Comparison of ENCODE assay signal across 12 cellular contexts in genomic region chr15:60477164-60477563, GRCh38. TPM values are rescaled to one million over a fixed set of nuclear protein-coding genes. Genes with fewer than 3 reads are reported as not detected.
A peak's percentile ranks its signal among the peaks of the same experiment; 100 is the strongest.
DNase-seq lines count a peak whose midpoint lies in the region; ATAC-seq and TF ChIP-seq lines count a peak whose summit lies in the region.
"Had no signal": no experiment of that assay in that cellular context is flagged by ENCODE, and none has a peak within 500 bp of the region (broad histone marks: within the 10 kb centered on the region; RNA-seq: fewer than 3 reads in every experiment).

No MANE protein-coding gene starts in this region.

- H3K4me3 Mint-ChIP-seq in stimulated activated naive CD8-positive, alpha-beta T cell treated with anti-CD3 and anti-CD28 coated beads, Interleukin-15, Interleukin-2, amounts not matched to agents 100 ng/mL and 50 ng/mL, for 24 hours: peak overlapping the region; percentile 98
- H3K4me3 Mint-ChIP-seq in stimulated activated naive CD8-positive, alpha-beta T cell treated with anti-CD3 and anti-CD28 coated beads, Interleukin-15, amount 100 ng/mL, for 72 hours: peak overlapping the region in 1 of 2 donors; percentile 49
- H3K4me3 Mint-ChIP-seq in T-cell: peak overlapping the region; percentile 87 to 97 (median 93)

- no peak for DNase-seq in stimulated activated naive CD8-positive, alpha-beta T cell treated with anti-CD3 and anti-CD28 coated beads, Interleukin-15, amount 100 ng/mL, for 72 hours
- no peak for DNase-seq in T-cell
- no peak for DNase-seq in hepatocyte (ENCODE audit: low spot score)
- no peak for DNase-seq in EL
- no peak for DNase-seq in A172 (ENCODE audit: low spot score)
- DNase-seq: activated effector memory CD4-positive, alpha-beta T cell treated with Interleukin-2 at 50 U/mL for 16 hours; Caco-2; right cardiac atrium; T1000 had no signal

- H3K27ac ChIP-seq in hepatocyte (peak overlapping the region; percentile 98), gastroesophageal sphincter (no peak overlapping the region)

- TF ChIP-seq EP300 in gastroesophageal sphincter (IDR thresholded peaks at IDR 0.05): no peak

- H4K20me1 ChIP-seq in hepatocyte (ENCODE audit: insufficient read depth, poor library complexity, severe bottlenecking): no peaks in the 10 kb centered on the region

- no peak overlapping the region for H2AFZ ChIP-seq in hepatocyte

- no peaks in the 10 kb centered on the region for H3K27me3 ChIP-seq in hepatocyte
- H3K27me3 ChIP-seq in gastroesophageal sphincter: no peaks in the 10 kb centered on the region

- H3K9me3 ChIP-seq in hepatocyte (ENCODE audit: low read depth) (no peaks in the 10 kb centered on the region), gastroesophageal sphincter (no peaks in the 10 kb centered on the region)
- H3K9me3 ChIP-seq: Caco-2 had no signal

- TF ChIP-seq CTCF in hepatocyte (IDR thresholded peaks at IDR 0.05; ENCODE audit: poor library complexity) (no peak), gastroesophageal sphincter (IDR thresholded peaks at IDR 0.05) (no peak)

- H3K4me3 ChIP-seq in hepatocyte (no peak overlapping the region), gastroesophageal sphincter (no peak overlapping the region)

- H3K27ac Mint-ChIP-seq in stimulated activated naive CD8-positive, alpha-beta T cell treated with anti-CD3 and anti-CD28 coated beads, Interleukin-15, Interleukin-2, amounts not matched to agents 100 ng/mL and 50 ng/mL, for 24 hours: no peak overlapping the region
- no peak overlapping the region for H3K27ac Mint-ChIP-seq in stimulated activated naive CD8-positive, alpha-beta T cell treated with anti-CD3 and anti-CD28 coated beads, Interleukin-15, amount 100 ng/mL, for 72 hours
- H3K27ac Mint-ChIP-seq in T-cell: no peak overlapping the region

- TF ChIP-seq POLR2A in gastroesophageal sphincter (IDR thresholded peaks at IDR 0.05): no peak

- no peaks in the 10 kb centered on the region for H3K9me2 ChIP-seq in hepatocyte (replicated peaks; ENCODE audit: insufficient read depth)

- H3K9me3 Mint-ChIP-seq in stimulated activated naive CD8-positive, alpha-beta T cell treated with anti-CD3 and anti-CD28 coated beads, Interleukin-15, Interleukin-2, amounts not matched to agents 100 ng/mL and 50 ng/mL, for 24 hours: no peaks in the 10 kb centered on the region
- no peaks in the 10 kb centered on the region for H3K9me3 Mint-ChIP-seq in stimulated activated naive CD8-positive, alpha-beta T cell treated with anti-CD3 and anti-CD28 coated beads, Interleukin-15, amount 100 ng/mL, for 72 hours
- H3K9me3 Mint-ChIP-seq in T-cell: no peaks in the 10 kb centered on the region

- H3K36me3 ChIP-seq in hepatocyte (replicated peaks; ENCODE audit: insufficient read depth, low read depth) (no peaks in the 10 kb centered on the region), gastroesophageal sphincter (peaks cover 0 to 32% of the 10 kb centered on the region in 2 donors)

- H3K79me2 ChIP-seq in hepatocyte: peaks cover 44% of the 10 kb centered on the region

- H3K4me1 Mint-ChIP-seq in stimulated activated naive CD8-positive, alpha-beta T cell treated with anti-CD3 and anti-CD28 coated beads, Interleukin-15, Interleukin-2, amounts not matched to agents 100 ng/mL and 50 ng/mL, for 24 hours (ENCODE audit: low read depth): peaks cover 60% of the 10 kb centered on the region
- H3K4me1 Mint-ChIP-seq in stimulated activated naive CD8-positive, alpha-beta T cell treated with anti-CD3 and anti-CD28 coated beads, Interleukin-15, amount 100 ng/mL, for 72 hours: peaks cover 60% of the 10 kb centered on the region
- peaks cover 55 to 64% (median 61%) of the 10 kb centered on the region in 3 donors for H3K4me1 Mint-ChIP-seq in T-cell

- CTCF ChIA-PET in T-cell (lab: Charles Lee): interaction anchor here in 1 of 2 donors (0.9 to 1.2 kb wide), 2 partner anchors 12 to 19 kb away, joined by 3 read pairs; no protein-coding TSS in a partner anchor

- H3K4me2 ChIP-seq in hepatocyte: peak overlapping the region; percentile 83

- no peak for ATAC-seq in stimulated activated naive CD8-positive, alpha-beta T cell treated with anti-CD3 and anti-CD28 coated beads, Interleukin-15, amount 100 ng/mL, for 72 hours
- ATAC-seq in T-cell (replicated peaks in 1 of 4) (no peak), GM19324 (IDR thresholded peaks at IDR 0.05; ENCODE audit: low FRiP score, unreplicated experiment) (no peak), gastroesophageal sphincter (no peak)

- peaks cover 37% of the 10 kb centered on the region for H3K36me3 Mint-ChIP-seq in stimulated activated naive CD8-positive, alpha-beta T cell treated with anti-CD3 and anti-CD28 coated beads, Interleukin-15, Interleukin-2, amounts not matched to agents 100 ng/mL and 50 ng/mL, for 24 hours (ENCODE audit: low read depth)
- H3K36me3 Mint-ChIP-seq in T-cell: peaks cover 23% of the 10 kb centered on the region

- peaks cover 23% of the 10 kb centered on the region for H3K4me1 ChIP-seq in hepatocyte (ENCODE audit: insufficient read depth)
- H3K4me1 ChIP-seq in gastroesophageal sphincter: peaks cover 5 to 44% (median 21%) of the 10 kb centered on the region in 3 donors

- POLR2A ChIA-PET in T-cell (lab: Charles Lee): interaction anchor here in 1 of 2 donors (0.6 kb wide), 1 partner anchor 88 kb away, joined by 3 read pairs; no protein-coding TSS in a partner anchor

- H3K27me3 Mint-ChIP-seq in stimulated activated naive CD8-positive, alpha-beta T cell treated with anti-CD3 and anti-CD28 coated beads, Interleukin-15, Interleukin-2, amounts not matched to agents 100 ng/mL and 50 ng/mL, for 24 hours: no peaks in the 10 kb centered on the region
- H3K27me3 Mint-ChIP-seq in stimulated activated naive CD8-positive, alpha-beta T cell treated with anti-CD3 and anti-CD28 coated beads, Interleukin-15, amount 100 ng/mL, for 72 hours: no peaks in the 10 kb centered on the region
- H3K27me3 Mint-ChIP-seq in T-cell: no peaks in the 10 kb centered on the region

- 82% methylated on average over 1 of the region's 1 CpG for WGBS in hepatocyte (ENCODE audit: low lambda C conversion rate, missing lambda C conversion rate)
- WGBS in gastroesophageal sphincter (ENCODE audit: low coverage in 1 of 2), 2 donors: 60 to 70% methylated on average over 1 of the region's 1 CpG

RNA-seq across cellular contexts. Expression of gene ICE2, which starts 1.8 kb away (rescaled TPM):
- total RNA-seq in T-cell: 10 to 100 TPM; 47.4 to 68.7 (median 52.4) TPM
- 35.4 and 56.3 TPM in 2 replicates for total RNA-seq in hepatocyte
- 15.8 and 16.5 TPM in 2 replicates for polyA plus RNA-seq in hepatocyte
- 29.2 and 31.9 TPM in 2 replicates for total RNA-seq in A172 (2014; rRNA removed; shearing (Covaris generic))
- 10 to 100 TPM; 14.6 to 34.9 (median 23.8) TPM for total RNA-seq in gastroesophageal sphincter
